25 cellular contexts compared by ENCODE assay signal in genomic region chr14:60168841-60169240, GRCh38.
"Had no signal": no experiment of that assay in that cellular context is flagged by ENCODE, and none has a peak within 500 bp of the region (broad histone marks: within the 10 kb centered on the region; RNA-seq: fewer than 3 reads in every experiment).

No MANE protein-coding gene starts in this region.

- H3K36me3 ChIP-seq: esophagus muscularis mucosa, gastroesophageal sphincter, heart left ventricle, left lung, lower lobe of right lung had no signal

- H3K4me1 ChIP-seq: foreskin keratinocyte had no signal

- H3K27me3 ChIP-seq: dorsolateral prefrontal cortex, esophagus muscularis mucosa, foreskin keratinocyte, gastroesophageal sphincter, heart left ventricle, hepatocyte, left lung had no signal

- H2AFZ ChIP-seq: hepatocyte had no signal

- DNase-seq: dermis blood vessel endothelial cell; dorsolateral prefrontal cortex; effector CD4-positive, alpha-beta T cell; effector memory CD4-positive, alpha-beta T cell; foreskin keratinocyte; heart left ventricle; hypothalamus; immature natural killer cell; islet precursor cell; kidney; kidney glomerular epithelial cell; left colon; left lung; left ventricle myocardium superior; lower lobe of right lung; mesenchymal stem cell; mucosa of descending colon; naive B cell; naive thymus-derived CD8-positive, alpha-beta T cell had no signal

- H3K27ac ChIP-seq: coronary artery, dorsolateral prefrontal cortex, esophagus muscularis mucosa, foreskin keratinocyte, gastroesophageal sphincter, heart left ventricle, hepatocyte, left lung, lower lobe of right lung had no signal

- ATAC-seq: foreskin keratinocyte; gastroesophageal sphincter; heart left ventricle; left colon; left lung; left ventricle myocardium superior; lower lobe of right lung; mucosa of descending colon; naive thymus-derived CD8-positive, alpha-beta T cell had no signal

- H3K4me2 ChIP-seq: hepatocyte had no signal

- H3K9me3 ChIP-seq: esophagus muscularis mucosa, gastroesophageal sphincter, heart left ventricle, left lung, lower lobe of right lung, mucosa of descending colon had no signal

- H3K4me3 ChIP-seq: coronary artery, dorsolateral prefrontal cortex, esophagus muscularis mucosa, gastroesophageal sphincter, heart left ventricle, hepatocyte, left lung, lower lobe of right lung, mucosa of descending colon had no signal

- FAIRE-seq: endothelial cell of umbilical vein, frontal cortex, kidney had no signal
